In genomic region chr17:81927653-81928496, GRCh38 we compare ENCODE assay signal across 1 cellular context.
A peak's percentile ranks its signal among the peaks of the same experiment; 100 is the strongest.
TF ChIP-seq lines count a peak whose summit lies in the region.

Gene MAFG (minus strand): TSS chr17:81927735. CDS start chr17:81923185, 4,550 bp downstream.

TF ChIP-seq in HepG2, 621 proteins besides CTCF, POLR2A, EP300 and RAD21 (continued from another document and continues in another):
- TF ChIP-seq DZIP1 (CRISPR knock-in tag; IDR thresholded peaks at IDR 0.05), result no peak
- peak; percentile 31; the same call in 1 of the 2 replicates for TF ChIP-seq ZKSCAN8 (CRISPR knock-in tag; IDR thresholded peaks at IDR 0.05; ENCODE audit: borderline replicate concordance)
- peak; percentile 68; the same call in 1 of the 2 replicates for TF ChIP-seq SNAPC2 (CRISPR knock-in tag; IDR thresholded peaks at IDR 0.05)
- peak; percentile 98; the same call in 1 of the 2 replicates for TF ChIP-seq ZNF556 (CRISPR knock-in tag; IDR thresholded peaks at IDR 0.05; ENCODE audit: borderline replicate concordance)
- TF ChIP-seq DPF2 (CRISPR knock-in tag; IDR thresholded peaks at IDR 0.05; ENCODE audit: borderline replicate concordance, low read depth), result no peak
- 0 out of 2 replicates have a peak, but pooled peaks have one; percentile 37 for TF ChIP-seq MIER3 (CRISPR knock-in tag; IDR thresholded peaks at IDR 0.05; ENCODE audit: borderline replicate concordance)
- peak; percentile 54; the same call in 1 of the 2 replicates for TF ChIP-seq PPARG (CRISPR knock-in tag; conservative IDR thresholded peaks at IDR 0.05)
- TF ChIP-seq ZBTB7B (CRISPR knock-in tag; IDR thresholded peaks at IDR 0.05), result peak; percentile 89
- peak; percentile 92; the same call in 1 of the 2 replicates for TF ChIP-seq CCDC6 (CRISPR knock-in tag; IDR thresholded peaks at IDR 0.05)
- peak; percentile 92 for TF ChIP-seq ZBTB38 (CRISPR knock-in tag; IDR thresholded peaks at IDR 0.05)
- 0 out of 2 replicates have a peak, but pooled peaks have one; percentile 78 for TF ChIP-seq ZNF160 (CRISPR knock-in tag; IDR thresholded peaks at IDR 0.05)
- TF ChIP-seq HOXA3 (CRISPR knock-in tag; IDR thresholded peaks at IDR 0.05), result peak; percentile 60
- TF ChIP-seq, protein P1, sequence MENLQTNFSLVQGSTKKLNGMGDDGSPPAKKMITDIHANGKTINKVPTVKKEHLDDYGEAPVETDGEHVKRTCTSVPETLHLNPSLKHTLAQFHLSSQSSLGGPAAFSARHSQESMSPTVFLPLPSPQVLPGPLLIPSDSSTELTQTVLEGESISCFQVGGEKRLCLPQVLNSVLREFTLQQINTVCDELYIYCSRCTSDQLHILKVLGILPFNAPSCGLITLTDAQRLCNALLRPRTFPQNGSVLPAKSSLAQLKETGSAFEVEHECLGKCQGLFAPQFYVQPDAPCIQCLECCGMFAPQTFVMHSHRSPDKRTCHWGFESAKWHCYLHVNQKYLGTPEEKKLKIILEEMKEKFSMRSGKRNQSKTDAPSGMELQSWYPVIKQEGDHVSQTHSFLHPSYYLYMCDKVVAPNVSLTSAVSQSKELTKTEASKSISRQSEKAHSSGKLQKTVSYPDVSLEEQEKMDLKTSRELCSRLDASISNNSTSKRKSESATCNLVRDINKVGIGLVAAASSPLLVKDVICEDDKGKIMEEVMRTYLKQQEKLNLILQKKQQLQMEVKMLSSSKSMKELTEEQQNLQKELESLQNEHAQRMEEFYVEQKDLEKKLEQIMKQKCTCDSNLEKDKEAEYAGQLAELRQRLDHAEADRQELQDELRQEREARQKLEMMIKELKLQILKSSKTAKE (CRISPR knock-in tag; IDR thresholded peaks at IDR 0.05; ENCODE audit: borderline replicate concordance), result peak; percentile 59; the same call in 1 of the 2 replicates
- TF ChIP-seq RNF2 (conservative IDR thresholded peaks at IDR 0.05; ENCODE audit: low read depth), result 0 out of 2 replicates have a peak, but pooled peaks have one; percentile 56
- TF ChIP-seq ZNF773 (CRISPR knock-in tag; IDR thresholded peaks at IDR 0.05; ENCODE audit: borderline replicate concordance), result 0 out of 2 replicates have a peak, but pooled peaks have one; percentile 86
- no peak for TF ChIP-seq PLRG1 (conservative IDR thresholded peaks at IDR 0.05)
- TF ChIP-seq, protein P2, sequence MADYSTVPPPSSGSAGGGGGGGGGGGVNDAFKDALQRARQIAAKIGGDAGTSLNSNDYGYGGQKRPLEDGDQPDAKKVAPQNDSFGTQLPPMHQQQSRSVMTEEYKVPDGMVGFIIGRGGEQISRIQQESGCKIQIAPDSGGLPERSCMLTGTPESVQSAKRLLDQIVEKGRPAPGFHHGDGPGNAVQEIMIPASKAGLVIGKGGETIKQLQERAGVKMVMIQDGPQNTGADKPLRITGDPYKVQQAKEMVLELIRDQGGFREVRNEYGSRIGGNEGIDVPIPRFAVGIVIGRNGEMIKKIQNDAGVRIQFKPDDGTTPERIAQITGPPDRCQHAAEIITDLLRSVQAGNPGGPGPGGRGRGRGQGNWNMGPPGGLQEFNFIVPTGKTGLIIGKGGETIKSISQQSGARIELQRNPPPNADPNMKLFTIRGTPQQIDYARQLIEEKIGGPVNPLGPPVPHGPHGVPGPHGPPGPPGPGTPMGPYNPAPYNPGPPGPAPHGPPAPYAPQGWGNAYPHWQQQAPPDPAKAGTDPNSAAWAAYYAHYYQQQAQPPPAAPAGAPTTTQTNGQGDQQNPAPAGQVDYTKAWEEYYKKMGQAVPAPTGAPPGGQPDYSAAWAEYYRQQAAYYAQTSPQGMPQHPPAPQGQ (CRISPR knock-in tag; IDR thresholded peaks at IDR 0.05; ENCODE audit: borderline replicate concordance), result no peak; the same call in 1 of the 2 replicates
- TF ChIP-seq ATRX (CRISPR knock-in tag; IDR thresholded peaks at IDR 0.05; ENCODE audit: borderline replicate concordance), result no peak
- TF ChIP-seq BATF2 (CRISPR knock-in tag; IDR thresholded peaks at IDR 0.05), result no peak
- TF ChIP-seq, protein P3, sequence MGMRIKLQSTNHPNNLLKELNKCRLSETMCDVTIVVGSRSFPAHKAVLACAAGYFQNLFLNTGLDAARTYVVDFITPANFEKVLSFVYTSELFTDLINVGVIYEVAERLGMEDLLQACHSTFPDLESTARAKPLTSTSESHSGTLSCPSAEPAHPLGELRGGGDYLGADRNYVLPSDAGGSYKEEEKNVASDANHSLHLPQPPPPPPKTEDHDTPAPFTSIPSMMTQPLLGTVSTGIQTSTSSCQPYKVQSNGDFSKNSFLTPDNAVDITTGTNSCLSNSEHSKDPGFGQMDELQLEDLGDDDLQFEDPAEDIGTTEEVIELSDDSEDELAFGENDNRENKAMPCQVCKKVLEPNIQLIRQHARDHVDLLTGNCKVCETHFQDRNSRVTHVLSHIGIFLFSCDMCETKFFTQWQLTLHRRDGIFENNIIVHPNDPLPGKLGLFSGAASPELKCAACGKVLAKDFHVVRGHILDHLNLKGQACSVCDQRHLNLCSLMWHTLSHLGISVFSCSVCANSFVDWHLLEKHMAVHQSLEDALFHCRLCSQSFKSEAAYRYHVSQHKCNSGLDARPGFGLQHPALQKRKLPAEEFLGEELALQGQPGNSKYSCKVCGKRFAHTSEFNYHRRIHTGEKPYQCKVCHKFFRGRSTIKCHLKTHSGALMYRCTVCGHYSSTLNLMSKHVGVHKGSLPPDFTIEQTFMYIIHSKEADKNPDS (CRISPR knock-in tag; IDR thresholded peaks at IDR 0.05), result no peak
- peak; percentile 91; the same call in 1 of the 2 replicates for TF ChIP-seq YEATS4 (CRISPR knock-in tag; IDR thresholded peaks at IDR 0.05; ENCODE audit: borderline replicate concordance)
- TF ChIP-seq SP2 (CRISPR knock-in tag; IDR thresholded peaks at IDR 0.05), result no peak
- TF ChIP-seq ZNF543 (CRISPR knock-in tag; IDR thresholded peaks at IDR 0.05), result no peak
- TF ChIP-seq PRPF4 (IDR thresholded peaks at IDR 0.05; ENCODE audit: low read depth, low read length, poor library complexity, severe bottlenecking), result no peak
- no peak for TF ChIP-seq JUNB (CRISPR knock-in tag; IDR thresholded peaks at IDR 0.05; ENCODE audit: borderline replicate concordance)
- TF ChIP-seq RBM22 (optimal IDR thresholded peaks at IDR 0.05; ENCODE audit: low read length), result peak; percentile 43
- TF ChIP-seq ZNF24 (IDR thresholded peaks at IDR 0.05), result peak; percentile 36; the same call in 1 of the 2 replicates
- peak; percentile 47; the same call in 1 of the 2 replicates for TF ChIP-seq ZNF343 (CRISPR knock-in tag; IDR thresholded peaks at IDR 0.05)
- TF ChIP-seq ONECUT2 (CRISPR knock-in tag; IDR thresholded peaks at IDR 0.05), result 0 out of 2 replicates have a peak, but pooled peaks have one; percentile 13
- no peak for TF ChIP-seq MTF2 (CRISPR knock-in tag; IDR thresholded peaks at IDR 0.05; ENCODE audit: borderline replicate concordance)
- TF ChIP-seq TOE1 (CRISPR knock-in tag; IDR thresholded peaks at IDR 0.05), result no peak
- peak; percentile 24 for TF ChIP-seq SRSF1 (optimal IDR thresholded peaks at IDR 0.05; ENCODE audit: low read depth, low read length)
- TF ChIP-seq ZNF598 (CRISPR knock-in tag; IDR thresholded peaks at IDR 0.05; ENCODE audit: borderline replicate concordance), result peak; percentile 69
- TF ChIP-seq HIVEP1 (CRISPR knock-in tag; IDR thresholded peaks at IDR 0.05), result no peak
- TF ChIP-seq TRAFD1 (CRISPR knock-in tag; IDR thresholded peaks at IDR 0.05; ENCODE audit: borderline replicate concordance), result no peak
- TF ChIP-seq, protein P4, sequence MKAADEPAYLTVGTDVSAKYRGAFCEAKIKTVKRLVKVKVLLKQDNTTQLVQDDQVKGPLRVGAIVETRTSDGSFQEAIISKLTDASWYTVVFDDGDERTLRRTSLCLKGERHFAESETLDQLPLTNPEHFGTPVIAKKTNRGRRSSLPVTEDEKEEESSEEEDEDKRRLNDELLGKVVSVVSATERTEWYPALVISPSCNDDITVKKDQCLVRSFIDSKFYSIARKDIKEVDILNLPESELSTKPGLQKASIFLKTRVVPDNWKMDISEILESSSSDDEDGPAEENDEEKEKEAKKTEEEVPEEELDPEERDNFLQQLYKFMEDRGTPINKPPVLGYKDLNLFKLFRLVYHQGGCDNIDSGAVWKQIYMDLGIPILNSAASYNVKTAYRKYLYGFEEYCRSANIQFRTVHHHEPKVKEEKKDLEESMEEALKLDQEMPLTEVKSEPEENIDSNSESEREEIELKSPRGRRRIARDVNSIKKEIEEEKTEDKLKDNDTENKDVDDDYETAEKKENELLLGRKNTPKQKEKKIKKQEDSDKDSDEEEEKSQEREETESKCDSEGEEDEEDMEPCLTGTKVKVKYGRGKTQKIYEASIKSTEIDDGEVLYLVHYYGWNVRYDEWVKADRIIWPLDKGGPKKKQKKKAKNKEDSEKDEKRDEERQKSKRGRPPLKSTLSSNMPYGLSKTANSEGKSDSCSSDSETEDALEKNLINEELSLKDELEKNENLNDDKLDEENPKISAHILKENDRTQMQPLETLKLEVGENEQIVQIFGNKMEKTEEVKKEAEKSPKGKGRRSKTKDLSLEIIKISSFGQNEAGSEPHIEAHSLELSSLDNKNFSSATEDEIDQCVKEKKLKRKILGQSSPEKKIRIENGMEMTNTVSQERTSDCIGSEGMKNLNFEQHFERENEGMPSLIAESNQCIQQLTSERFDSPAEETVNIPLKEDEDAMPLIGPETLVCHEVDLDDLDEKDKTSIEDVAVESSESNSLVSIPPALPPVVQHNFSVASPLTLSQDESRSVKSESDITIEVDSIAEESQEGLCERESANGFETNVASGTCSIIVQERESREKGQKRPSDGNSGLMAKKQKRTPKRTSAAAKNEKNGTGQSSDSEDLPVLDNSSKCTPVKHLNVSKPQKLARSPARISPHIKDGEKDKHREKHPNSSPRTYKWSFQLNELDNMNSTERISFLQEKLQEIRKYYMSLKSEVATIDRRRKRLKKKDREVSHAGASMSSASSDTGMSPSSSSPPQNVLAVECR (CRISPR knock-in tag; IDR thresholded peaks at IDR 0.05; ENCODE audit: borderline replicate concordance), result peak; percentile 87
- TF ChIP-seq TIGD3 (CRISPR knock-in tag; IDR thresholded peaks at IDR 0.05; ENCODE audit: borderline replicate concordance), result no peak
- peak in 1 of 2 experiments; percentile 79; a peak in 2 of 4 replicates for TF ChIP-seq ATF4 (CRISPR knock-in tag; IDR thresholded peaks at IDR 0.05)
